Comparison of ENCODE assay signal across 8 cellular contexts in the genomic region with DNA sequence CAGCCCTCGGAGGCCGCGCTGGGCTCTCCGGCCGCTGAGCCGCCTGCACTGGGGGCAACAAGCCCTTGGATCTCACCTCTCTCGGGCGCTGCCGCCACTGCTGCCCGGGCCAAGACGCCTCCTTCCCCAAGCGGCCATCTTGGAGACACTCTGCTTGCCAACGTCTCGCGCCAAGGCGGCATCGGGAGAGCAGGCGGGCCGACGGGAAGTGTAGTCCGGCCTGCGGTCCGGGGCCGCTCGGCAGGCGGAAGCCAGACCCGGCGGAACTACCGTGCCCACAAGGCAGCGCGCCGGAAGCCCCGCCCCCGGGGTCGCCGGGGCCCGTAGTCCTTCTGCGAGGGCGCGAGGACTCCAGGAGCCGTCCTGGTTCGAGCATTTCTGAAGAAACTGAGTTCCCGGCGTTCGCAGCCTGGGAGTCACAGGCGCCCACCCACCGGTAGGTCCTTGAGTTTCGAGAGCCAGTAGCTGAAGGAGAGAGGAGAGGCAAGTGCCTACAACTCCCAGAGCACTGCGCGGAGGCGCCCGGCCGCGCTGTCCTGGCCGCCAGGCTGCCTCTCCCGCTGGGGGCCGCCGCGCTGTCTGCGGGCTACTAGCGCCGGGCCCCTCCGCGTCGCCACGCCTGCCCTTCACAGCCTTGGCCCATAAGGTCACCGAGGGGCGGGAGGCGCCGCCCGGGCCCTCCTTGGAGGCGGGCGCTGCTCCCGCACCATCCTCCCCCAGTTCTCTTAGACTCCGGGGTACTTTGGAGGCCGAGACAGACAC. TPM values are rescaled to one million over a fixed set of nuclear protein-coding genes. Genes with fewer than 3 reads are reported as not detected.
DNase-seq lines count a peak whose midpoint lies in the region; ATAC-seq, FAIRE-seq and TF ChIP-seq lines count a peak whose summit lies in the region.

A gene with protein sequence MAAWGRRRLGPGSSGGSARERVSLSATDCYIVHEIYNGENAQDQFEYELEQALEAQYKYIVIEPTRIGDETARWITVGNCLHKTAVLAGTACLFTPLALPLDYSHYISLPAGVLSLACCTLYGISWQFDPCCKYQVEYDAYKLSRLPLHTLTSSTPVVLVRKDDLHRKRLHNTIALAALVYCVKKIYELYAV (minus strand): TSS at position 147 of the 762 bp plus-strand sequence. CDS start 9 bp downstream, at position 138.

- no peaks in the 10 kb centered on the region for H3K27me3 ChIP-seq in right atrium auricular region

- H3K36me3 ChIP-seq in right atrium auricular region, result peaks cover 4% of the 10 kb centered on the region

- peak within 1 kb of the TSS; percentile 94 to 99 for H3K27ac ChIP-seq in right atrium auricular region

- H3K9me3 ChIP-seq in right atrium auricular region, result no peaks in the 10 kb centered on the region

- peak; percentile 81 for TF ChIP-seq POLR2A in GM18505 (IDR thresholded peaks at IDR 0.05; ENCODE audit: borderline replicate concordance, extremely low read depth, insufficient read depth, insufficient read length)

- DNase-seq in NCI-H187 treated with DMSO at 0.1 percent for 48 hours (lab: John Stamatoyannopoulos, UW) (peak; percentile 38), anterior cingulate cortex (lab: John Stamatoyannopoulos, UW) (peak; percentile 66 to 98 (median 94)), right atrium auricular region (ENCODE audit: low spot score) (peak; percentile 95), pulmonary artery endothelial cell (ENCODE audit: low read depth, low spot score) (peak; percentile 91), urothelium cell line (ENCODE audit: low spot score) (peak; percentile 96)

- peak within 1 kb of the TSS; percentile 73 to 96 for H3K4me3 ChIP-seq in right atrium auricular region

- ATAC-seq in GM18505 (IDR thresholded peaks at IDR 0.05; ENCODE audit: unreplicated experiment) (peak; percentile 90), HG02970 (IDR thresholded peaks at IDR 0.05; ENCODE audit: low FRiP score, unreplicated experiment) (peak; percentile 89)

- intact Hi-C loops in T-helper 2 cell treated with Interferon-gamma antibody and Interleukin-4, amounts not matched to agents 100 ng/mL and 5 ng/mL, for 36 hours (cut with micrococcal nuclease), result loop anchor here (1.0 kb wide), 6 partner anchors 39 to 337 kb away; a partner anchor contains a TSS

- TF ChIP-seq CTCF in right atrium auricular region (IDR thresholded peaks at IDR 0.05), result no peak

- H3K4me1 ChIP-seq in right atrium auricular region, result peaks cover 0 to 55% of the 10 kb centered on the region in 2 donors

- peak; percentile 85 for FAIRE-seq in urothelium cell line (lab: Jason Lieb, UNC)

RNA-seq across cellular contexts. Expression of the gene that starts here (rescaled TPM):
- 20.3 and 23.5 TPM in 2 replicates for total RNA-seq in T-helper 2 cell treated with Interferon-gamma antibody and Interleukin-4, amounts not matched to agents 100 ng/mL and 5 ng/mL, for 36 hours
- total RNA-seq in right atrium auricular region (10 to 100 TPM; 25.5 to 27.2 TPM), pulmonary artery endothelial cell (23.5 and 24.0 TPM in 2 replicates)

Comparison
In these comparisons a context has a peak if more than half of its experiments do, and no peak if none do; other contexts are left out.
1. Peak in every context shown above with its lines: DNase-seq, ATAC-seq, H3K4me3 ChIP-seq and H3K27ac ChIP-seq.
2. DNase-seq: peak in every context shown above with its lines; median percentile 96 in urothelium cell line; 95 in right atrium auricular region; 94 in anterior cingulate cortex; 91 in pulmonary artery endothelial cell; 38 in NCI-H187 treated with DMSO at 0.1 percent for 48 hours.